In genomic region chr10:82213784-82214183, GRCh38 we compare ENCODE assay signal across 27 cellular contexts.
"Had no signal": no experiment of that assay in that cellular context is flagged by ENCODE, and none has a peak within 500 bp of the region (broad histone marks: within the 10 kb centered on the region; RNA-seq: fewer than 3 reads in every experiment).

No MANE protein-coding gene starts in this region.

- H3K4me1 ChIP-seq: ascending aorta, esophagus muscularis mucosa, prostate gland, sigmoid colon, uterus had no signal

- DNase-seq: activated B cell treated with CpG ODN at 0.5 μM for 24 hours; activated CD4-positive, alpha-beta T cell treated with anti-CD3 and anti-CD28 coated beads, Interleukin-2, amount 50 U/mL, for 1 hour; activated CD8-positive, alpha-beta T cell treated with anti-CD3 and anti-CD28 coated beads for 36 hours; activated T-cell treated with anti-CD3 and anti-CD28 coated beads, Interleukin-2, amount 50 U/mL, for 48 hours; effector CD4-positive, alpha-beta T cell; foreskin melanocyte; left cardiac atrium; left ventricle myocardium superior; naive B cell; ovary; sigmoid colon; small intestine; stimulated activated CD4-positive, alpha-beta T cell treated with anti-CD3 and anti-CD28 coated beads, Interleukin-4, amount 100 ng/mL, for 24 hours; stimulated activated CD8-positive, alpha-beta memory T cell treated with anti-CD3 and anti-CD28 coated beads, Interleukin-4, amount 100 ng/mL, for 48 hours; stimulated activated naive CD8-positive, alpha-beta T cell treated with anti-CD3 and anti-CD28 coated beads, Interleukin-15, amount 100 ng/mL, for 72 hours; T-helper 17 cell; uterus had no signal

- H3K36me3 ChIP-seq: ascending aorta, esophagus muscularis mucosa, ovary, prostate gland, sigmoid colon, uterus had no signal

- H3K4me1 Mint-ChIP-seq: activated B cell treated with CpG ODN at 0.5 μM for 24 hours; naive B cell; stimulated activated memory B cell treated with anti-CD40 and anti-IgM and Interleukin-4, amounts not matched to agents 10 μg/mL and 1 μg/mL and 100 μg/mL, for 72 hours; stimulated activated naive CD8-positive, alpha-beta T cell treated with anti-CD3 and anti-CD28 coated beads, Interleukin-15, amount 100 ng/mL, for 72 hours; T-helper 17 cell had no signal

- H3K36me3 Mint-ChIP-seq: activated naive CD4-positive, alpha-beta T cell treated with anti-CD3 and anti-CD28 coated beads, Interleukin-2, amount 50 U/mL, for 72 hours; brain; naive B cell; stimulated activated memory B cell treated with anti-CD40 and anti-IgM and Interleukin-4, amounts not matched to agents 10 μg/mL and 1 μg/mL and 100 μg/mL, for 72 hours; type B pancreatic cell had no signal

- H3K4me3 Mint-ChIP-seq: activated B cell treated with CpG ODN at 0.5 μM for 24 hours; activated CD8-positive, alpha-beta T cell treated with anti-CD3 and anti-CD28 coated beads for 36 hours; brain; dendritic cell treated with granulocyte-macrophage colony-stimulating factor and Interleukin-4, amounts not matched to agents 40 ng/mL and 50 ng/mL, for 4 days; naive B cell; stimulated activated memory B cell treated with anti-CD40 and anti-IgM and Interleukin-4, amounts not matched to agents 10 μg/mL and 1 μg/mL and 100 μg/mL, for 72 hours; stimulated activated naive CD8-positive, alpha-beta T cell treated with anti-CD3 and anti-CD28 coated beads, Interleukin-15, amount 100 ng/mL, for 72 hours; T-helper 17 cell; type B pancreatic cell had no signal

- H3K27me3 Mint-ChIP-seq: activated B cell treated with CpG ODN at 0.5 μM for 24 hours; activated CD8-positive, alpha-beta T cell treated with anti-CD3 and anti-CD28 coated beads for 36 hours; dendritic cell treated with granulocyte-macrophage colony-stimulating factor and Interleukin-4, amounts not matched to agents 40 ng/mL and 50 ng/mL, for 4 days; naive B cell; stimulated activated memory B cell treated with anti-CD40 and anti-IgM and Interleukin-4, amounts not matched to agents 10 μg/mL and 1 μg/mL and 100 μg/mL, for 72 hours; stimulated activated naive CD8-positive, alpha-beta T cell treated with anti-CD3 and anti-CD28 coated beads, Interleukin-15, amount 100 ng/mL, for 72 hours; T-helper 17 cell; type B pancreatic cell had no signal

- H3K4me3 ChIP-seq: ascending aorta, esophagus muscularis mucosa, hepatocyte, ovary, prostate gland, sigmoid colon, uterus had no signal

- H3K79me2 ChIP-seq: hepatocyte had no signal

- H3K9me3 ChIP-seq: ascending aorta, esophagus muscularis mucosa, ovary, prostate gland, sigmoid colon, uterus had no signal

- H2AFZ ChIP-seq: hepatocyte had no signal

- H3K27me3 ChIP-seq: ascending aorta, esophagus muscularis mucosa, hepatocyte, ovary, sigmoid colon, uterus had no signal

- H3K27ac ChIP-seq: ascending aorta, esophagus muscularis mucosa, hepatocyte, ovary, prostate gland, sigmoid colon, uterus had no signal

- ATAC-seq: activated CD8-positive, alpha-beta T cell treated with anti-CD3 and anti-CD28 coated beads for 36 hours; activated naive CD4-positive, alpha-beta T cell treated with anti-CD3 and anti-CD28 coated beads, Interleukin-2, amount 50 U/mL, for 72 hours; left cardiac atrium; left ventricle myocardium superior; stimulated activated naive CD8-positive, alpha-beta T cell treated with anti-CD3 and anti-CD28 coated beads, Interleukin-15, amount 100 ng/mL, for 72 hours; T-helper 17 cell had no signal

- H3K27ac Mint-ChIP-seq: activated B cell treated with CpG ODN at 0.5 μM for 24 hours; activated CD8-positive, alpha-beta T cell treated with anti-CD3 and anti-CD28 coated beads for 36 hours; activated naive CD4-positive, alpha-beta T cell treated with anti-CD3 and anti-CD28 coated beads, Interleukin-2, amount 50 U/mL, for 72 hours; activated T-helper 2 cell treated with anti-CD3 and anti-CD28 coated beads, Interferon-gamma antibody, Interleukin-2, Interleukin-4, amounts not matched to agents 10 μg/mL and 5 μg/mL and 100 μg/mL, durations not matched to agents 14 hours and 24 hours and 36 hours; brain; dendritic cell treated with granulocyte-macrophage colony-stimulating factor and Interleukin-4, amounts not matched to agents 40 ng/mL and 50 ng/mL, for 4 days; naive B cell; stimulated activated memory B cell treated with anti-CD40 and anti-IgM and Interleukin-4, amounts not matched to agents 10 μg/mL and 1 μg/mL and 100 μg/mL, for 72 hours; stimulated activated naive CD8-positive, alpha-beta T cell treated with anti-CD3 and anti-CD28 coated beads, Interleukin-15, amount 100 ng/mL, for 72 hours; T-helper 17 cell; type B pancreatic cell had no signal

- H3K4me2 ChIP-seq: hepatocyte had no signal

- H3K9me3 Mint-ChIP-seq: activated B cell treated with CpG ODN at 0.5 μM for 24 hours; activated CD8-positive, alpha-beta T cell treated with anti-CD3 and anti-CD28 coated beads for 36 hours; activated T-helper 2 cell treated with anti-CD3 and anti-CD28 coated beads, Interferon-gamma antibody, Interleukin-2, Interleukin-4, amounts not matched to agents 10 μg/mL and 5 μg/mL and 100 μg/mL, durations not matched to agents 14 hours and 24 hours and 36 hours; brain; dendritic cell treated with granulocyte-macrophage colony-stimulating factor and Interleukin-4, amounts not matched to agents 40 ng/mL and 50 ng/mL, for 4 days; stimulated activated memory B cell treated with anti-CD40 and anti-IgM and Interleukin-4, amounts not matched to agents 10 μg/mL and 1 μg/mL and 100 μg/mL, for 72 hours; stimulated activated naive CD8-positive, alpha-beta T cell treated with anti-CD3 and anti-CD28 coated beads, Interleukin-15, amount 100 ng/mL, for 72 hours; type B pancreatic cell had no signal
